In genomic region chr5:42825422-42826148, GRCh38 we compare ENCODE assay signal across 23 cellular contexts. TPM values are rescaled to one million over a fixed set of nuclear protein-coding genes. Genes with fewer than 3 reads are reported as not detected.
A peak's percentile ranks its signal among the peaks of the same experiment; 100 is the strongest.
DNase-seq lines count a peak whose midpoint lies in the region; ATAC-seq and TF ChIP-seq lines count a peak whose summit lies in the region.
"Had no signal": no experiment of that assay in that cellular context is flagged by ENCODE, and none has a peak within 500 bp of the region (broad histone marks: within the 10 kb centered on the region; RNA-seq: fewer than 3 reads in every experiment).

No MANE protein-coding gene starts in this region.

- H3K4me3 Mint-ChIP-seq in stimulated activated memory B cell treated with anti-CD40 and anti-IgM and Interleukin-4, amounts not matched to agents 10 μg/mL and 1 μg/mL and 100 μg/mL, for 72 hours: no peak overlapping the region
- H3K4me3 Mint-ChIP-seq in glutamatergic neuron (ENCODE audit: unreplicated experiment): no peak overlapping the region
- H3K4me3 Mint-ChIP-seq: CD4-positive, CD25-positive, alpha-beta regulatory T cell; HFFc6; IgD-negative memory B cell had no signal

- no peaks in the 10 kb centered on the region for H3K9me2 ChIP-seq in PC-9 (ENCODE audit: insufficient read depth)

- DNase-seq in DMS153 (lab: John Stamatoyannopoulos, UW): peak; percentile 69
- DNase-seq in PC-9: no peak
- peak in 1 of 3 donors; percentile 61 for DNase-seq in right lobe of liver
- no peak for DNase-seq in cerebellum (ENCODE audit: low spot score)
- no peak for DNase-seq in stimulated activated CD8-positive, alpha-beta memory T cell treated with anti-CD3 and anti-CD28 coated beads, Interleukin-4, amount 100 ng/mL, for 48 hours
- no peak for DNase-seq in activated CD4-positive, alpha-beta T cell treated with anti-CD3 and anti-CD28 coated beads, Interleukin-2, amount 50 U/mL, for 48 hours
- no peak for DNase-seq in glutamatergic neuron
- DNase-seq: 8988T; CD4-positive, CD25-positive, alpha-beta regulatory T cell; GOT3; HFFc6; NCI-H1092; NCI-H1417 treated with DMSO at 0.1 percent for 48 hours; NCI-H1694 treated with DMSO at 0.1 percent for 48 hours; NCI-H2081 treated with DMSO at 0.1 percent for 48 hours; NCI-H524; SHP77 had no signal

- no peaks in the 10 kb centered on the region for H3K9me3 ChIP-seq in PC-9 (ENCODE audit: insufficient read depth, low read depth)
- H3K9me3 ChIP-seq in right lobe of liver: no peaks in the 10 kb centered on the region
- H3K9me3 ChIP-seq: BLaER1, HAP-1 had no signal

- H3K9me3 Mint-ChIP-seq in stimulated activated memory B cell treated with anti-CD40 and anti-IgM and Interleukin-4, amounts not matched to agents 10 μg/mL and 1 μg/mL and 100 μg/mL, for 72 hours: no peaks in the 10 kb centered on the region
- H3K9me3 Mint-ChIP-seq in glutamatergic neuron (ENCODE audit: unreplicated experiment): no peaks in the 10 kb centered on the region
- H3K9me3 Mint-ChIP-seq: CD4-positive, CD25-positive, alpha-beta regulatory T cell; HFFc6; IgD-negative memory B cell had no signal

- 26% methylated on average over 8 of the region's 9 CpGs for WGBS in right lobe of liver (ENCODE audit: insufficient coverage, low coverage, low lambda C conversion rate, missing lambda C conversion rate)

- intact Hi-C loops in PC-9 (cut with micrococcal nuclease; ENCODE audit: unreplicated experiment) (no loop called here), right lobe of liver (cut with DNase I) (no loop called here)

- no peak for TF ChIP-seq CTCF in PC-9 (conservative IDR thresholded peaks at IDR 0.05)
- no peak for TF ChIP-seq CTCF in right lobe of liver (IDR thresholded peaks at IDR 0.05)
- TF ChIP-seq CTCF in glutamatergic neuron (IDR thresholded peaks at IDR 0.05; ENCODE audit: partially characterized antibody, unreplicated experiment): no peak

- H3K27me3 Mint-ChIP-seq in stimulated activated memory B cell treated with anti-CD40 and anti-IgM and Interleukin-4, amounts not matched to agents 10 μg/mL and 1 μg/mL and 100 μg/mL, for 72 hours: peaks cover 11% of the 10 kb centered on the region
- no peaks in the 10 kb centered on the region for H3K27me3 Mint-ChIP-seq in glutamatergic neuron (ENCODE audit: unreplicated experiment)
- H3K27me3 Mint-ChIP-seq: IgD-negative memory B cell had no signal

- no peak overlapping the region for H3K4me3 ChIP-seq in PC-9
- H3K4me3 ChIP-seq in right lobe of liver: peak overlapping the region; percentile 6 to 45 (median 13)
- H3K4me3 ChIP-seq: BLaER1, HAP-1 had no signal

- H3K27me3 ChIP-seq in PC-9 (ENCODE audit: insufficient read depth, low read depth) (peaks cover 15% of the 10 kb centered on the region; the same call in 1 of the 2 replicates), right lobe of liver (no peaks in the 10 kb centered on the region)
- H3K27me3 ChIP-seq: BLaER1 had no signal

- no peak overlapping the region for H3K27ac Mint-ChIP-seq in stimulated activated memory B cell treated with anti-CD40 and anti-IgM and Interleukin-4, amounts not matched to agents 10 μg/mL and 1 μg/mL and 100 μg/mL, for 72 hours
- no peak overlapping the region for H3K27ac Mint-ChIP-seq in glutamatergic neuron (ENCODE audit: unreplicated experiment)
- H3K27ac Mint-ChIP-seq: CD4-positive, CD25-positive, alpha-beta regulatory T cell; HFFc6; IgD-negative memory B cell had no signal

- H2AFZ ChIP-seq in PC-9: 0 out of 2 replicates have a peak overlapping the region, but pooled peaks have one; percentile 0

- H3K27ac ChIP-seq in PC-9 (no peak overlapping the region), right lobe of liver (peak overlapping the region in 2 of 3 donors; percentile 52 to 66)
- H3K27ac ChIP-seq: BLaER1, RWPE1 had no signal

- no peaks in the 10 kb centered on the region for H3K36me3 ChIP-seq in PC-9 (ENCODE audit: low read depth)
- H3K36me3 ChIP-seq in right lobe of liver: no peaks in the 10 kb centered on the region
- H3K36me3 ChIP-seq: BLaER1, HAP-1 had no signal

- no TSS peak for BruUV-seq in PC-9 (replicated peaks; lab: Mats Ljungman, UMichigan)

- CTCF ChIA-PET in PC-9 (lab: Charles Lee): no interaction called here

- no peak overlapping the region for H3K4me2 ChIP-seq in PC-9
- H3K4me2 ChIP-seq: BLaER1 had no signal

- no peaks in the 10 kb centered on the region for H3K4me1 Mint-ChIP-seq in stimulated activated memory B cell treated with anti-CD40 and anti-IgM and Interleukin-4, amounts not matched to agents 10 μg/mL and 1 μg/mL and 100 μg/mL, for 72 hours
- H3K4me1 Mint-ChIP-seq in glutamatergic neuron (ENCODE audit: low read depth, unreplicated experiment): no peaks in the 10 kb centered on the region
- H3K4me1 Mint-ChIP-seq: CD4-positive, CD25-positive, alpha-beta regulatory T cell; IgD-negative memory B cell had no signal

- H3K79me2 ChIP-seq in PC-9 (ENCODE audit: low read depth): no peaks in the 10 kb centered on the region

- no peaks in the 10 kb centered on the region for H3K36me3 Mint-ChIP-seq in stimulated activated memory B cell treated with anti-CD40 and anti-IgM and Interleukin-4, amounts not matched to agents 10 μg/mL and 1 μg/mL and 100 μg/mL, for 72 hours
- H3K36me3 Mint-ChIP-seq in glutamatergic neuron (ENCODE audit: unreplicated experiment): no peaks in the 10 kb centered on the region
- H3K36me3 Mint-ChIP-seq: CD4-positive, CD25-positive, alpha-beta regulatory T cell; IgD-negative memory B cell had no signal

- ATAC-seq in right lobe of liver: peak; percentile 72 to 79 (median 78)
- peak; percentile 14 for ATAC-seq in stimulated activated memory B cell treated with anti-CD40 and anti-IgM and Interleukin-4, amounts not matched to agents 10 μg/mL and 1 μg/mL and 100 μg/mL, for 72 hours
- ATAC-seq: Panc1 had no signal

- H3K4me1 ChIP-seq in PC-9 (replicated peaks; ENCODE audit: insufficient read depth) (no peaks in the 10 kb centered on the region), right lobe of liver (peaks cover 0 to 52% (median 4%) of the 10 kb centered on the region in 4 donors)
- H3K4me1 ChIP-seq: BLaER1, HAP-1 had no signal

- no peak for TF ChIP-seq POLR2A in right lobe of liver (IDR thresholded peaks at IDR 0.05)

- no peaks in the 10 kb centered on the region for H3F3A ChIP-seq in PC-9 (ENCODE audit: insufficient read depth, low read depth)

- H4K20me1 ChIP-seq in PC-9 (ENCODE audit: insufficient read depth): no peaks in the 10 kb centered on the region
- H4K20me1 ChIP-seq: BLaER1 had no signal

- POLR2A ChIA-PET in PC-9 (lab: Charles Lee; ENCODE audit: unreplicated experiment): interaction anchor here (0.6 kb wide), 1 partner anchor 86 kb away, joined by 4 read pairs; no protein-coding TSS in a partner anchor

RNA-seq across cellular contexts. Expression of gene SELENOP, which starts 13.9 kb away (rescaled TPM):
- total RNA-seq in PC-9 (2021) (4.6 and 5.3 TPM in 2 replicates), right lobe of liver (1,000 to 10,000 TPM; 1,892 to 2,891 (median 2,149) TPM), cerebellum (82.0 TPM), glutamatergic neuron (ENCODE audit: unreplicated experiment) (0.61 TPM)

Comparison
In these comparisons a context has a peak if more than half of its experiments do, and no peak if none do; other contexts are left out.
1. RNA of gene SELENOP, which starts 13.9 kb away (total RNA-seq): 1,892 to 2,891 TPM in right lobe of liver; 82.0 TPM in cerebellum (single experiment), 4.6 to 5.3 TPM in PC-9 and 0.61 TPM in glutamatergic neuron (single experiment); every median in the first group is over 10 times any median in the second.